8 cellular contexts compared by ENCODE assay signal in the genomic region with DNA sequence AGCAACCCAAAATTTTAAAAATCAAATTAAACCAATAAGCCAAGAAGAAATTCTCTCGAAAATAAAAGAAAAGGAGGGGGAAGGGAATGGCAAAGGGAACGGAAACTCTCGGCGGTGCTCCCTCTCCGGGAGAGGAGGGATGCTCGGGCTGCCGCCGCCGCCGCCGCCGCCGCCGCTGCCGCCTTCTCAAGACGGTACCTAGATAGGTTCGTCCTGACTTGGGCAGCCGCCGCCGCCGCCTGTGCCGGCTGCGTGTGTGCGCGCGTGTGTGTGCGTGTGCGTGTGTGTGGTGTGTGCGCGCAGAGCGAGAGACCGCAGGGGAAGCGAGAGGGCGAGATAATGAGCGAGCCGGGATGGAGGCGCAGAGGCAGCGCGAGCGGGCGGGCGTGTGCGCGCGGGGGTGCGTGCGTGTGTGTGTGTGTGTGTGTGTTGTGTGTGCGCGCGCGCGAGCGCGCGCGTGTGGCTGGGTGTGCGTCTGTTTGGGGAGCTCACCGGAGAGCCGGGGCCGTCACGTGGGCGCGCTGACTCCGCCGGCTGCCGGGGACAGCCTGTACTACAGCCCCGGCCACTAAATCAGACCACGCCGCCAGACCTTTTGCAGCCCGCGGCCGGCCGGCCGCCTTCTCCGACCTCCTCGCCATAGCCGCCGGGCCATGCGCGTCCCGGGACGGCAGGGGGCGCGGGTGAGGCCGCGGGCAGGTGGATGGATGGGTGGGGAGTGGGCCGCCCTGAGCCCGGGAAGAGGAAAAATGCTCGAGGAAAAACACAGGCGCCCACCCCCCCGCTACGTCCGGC.
DNase-seq lines count a peak whose midpoint lies in the region; ATAC-seq and TF ChIP-seq lines count a peak whose summit lies in the region.

No MANE protein-coding gene starts in this region.

- peak overlapping the region; percentile 74 for H3K27ac Mint-ChIP-seq in chondrocyte (ENCODE audit: unreplicated experiment)

- H3K27me3 Mint-ChIP-seq in chondrocyte (ENCODE audit: low read depth) = peaks cover 10% of the 10 kb centered on the region

- no peaks in the 10 kb centered on the region for H3K9me3 Mint-ChIP-seq in chondrocyte (ENCODE audit: low read depth)

- peaks cover 34% of the 10 kb centered on the region for H3K4me1 Mint-ChIP-seq in chondrocyte (ENCODE audit: low read depth)

- DNase-seq in SIG-M5 treated with dmso at 0.1 percent for 504 hours (lab: John Stamatoyannopoulos, UW; ENCODE audit: unreplicated experiment) (peak; percentile 33), SIG-M5 (lab: John Stamatoyannopoulos, UW) (no peak), NCI-H2171 (lab: John Stamatoyannopoulos, UW) (peak; percentile 35), chondrocyte (ENCODE audit: low spot score) (peak; percentile 96), kidney glomerular epithelial cell (lab: John Stamatoyannopoulos, UW) (peak; percentile 49)
- DNase-seq in activated CD4-positive, CD25-positive, alpha-beta regulatory T cell (lab: John Stamatoyannopoulos, UW) = peak; percentile 8 to 14 (median 10)
- DNase-seq in stimulated activated CD4-positive, alpha-beta T cell treated with anti-CD3 and anti-CD28 coated beads, Interleukin-15, amount 100 ng/mL, for 1 hour (ENCODE audit: low read depth in 1 of 2, low spot score in 1 of 2) = peak; percentile 23 to 35

- no peaks in the 10 kb centered on the region for H3K36me3 Mint-ChIP-seq in chondrocyte (ENCODE audit: low read depth)

- ATAC-seq in HG02981 (IDR thresholded peaks at IDR 0.05; ENCODE audit: unreplicated experiment) = peak; percentile 76

- H3K4me3 Mint-ChIP-seq in chondrocyte (ENCODE audit: unreplicated experiment) = peak overlapping the region; percentile 91

- peak; percentile 88 for TF ChIP-seq CTCF in chondrocyte (IDR thresholded peaks at IDR 0.05)
